In genomic region chr22:28969401-28970168, GRCh38 we compare ENCODE assay signal across 33 cellular contexts.
DNase-seq lines count a peak whose midpoint lies in the region; ATAC-seq, FAIRE-seq and TF ChIP-seq lines count a peak whose summit lies in the region.
"Had no signal": no experiment of that assay in that cellular context is flagged by ENCODE, and none has a peak within 500 bp of the region (broad histone marks: within the 10 kb centered on the region; RNA-seq: fewer than 3 reads in every experiment).

No MANE protein-coding gene starts in this region.

- CTCF ChIA-PET in K562 (lab: Yijun Ruan, JAX; ENCODE audit: low intra/inter-chr PET ratio), result no interaction called here

- intact Hi-C loops in K562 (cut with micrococcal nuclease), result no loop called here
- intact Hi-C loops in right lobe of liver (cut with DNase I), result no loop called here

- TF ChIP-seq CTCF in K562 (IDR thresholded peaks at IDR 0.05 in 2 of 3, conservative IDR thresholded peaks at IDR 0.05 in 1 of 3; ENCODE audit: insufficient read depth in 2 of 3, low read depth in 1 of 3, low read length in 3 of 3), result no peak
- TF ChIP-seq CTCF in right lobe of liver (IDR thresholded peaks at IDR 0.05), result no peak
- no peak for TF ChIP-seq CTCF in suprapubic skin (IDR thresholded peaks at IDR 0.05)

- in situ Hi-C loops in K562 (cut with MboI), result no loop called here

- WGBS in K562 (ENCODE audit: insufficient coverage, low coverage, missing lambda C conversion rate), result 87% methylated on average over 2 of the region's 2 CpGs
- WGBS in right lobe of liver (ENCODE audit: insufficient coverage, low coverage, low lambda C conversion rate, missing lambda C conversion rate), result 69% methylated on average over 2 of the region's 2 CpGs
- WGBS in small intestine, 3 donors, result 79 to 92% (median 83%) methylated on average over 2 of the region's 2 CpGs
- 79% methylated on average over 2 of the region's 2 CpGs for WGBS in suprapubic skin

- POLR2A ChIA-PET in K562 (lab: Yijun Ruan, JAX), result no interaction called here

- no peak overlapping the region for H3K4me3 ChIP-seq in HUES48 (ENCODE audit: low read depth, low read length)
- no peak overlapping the region for H3K4me3 ChIP-seq in K562
- H3K4me3 ChIP-seq in right lobe of liver, result no peak overlapping the region
- no peak overlapping the region for H3K4me3 ChIP-seq in small intestine (ENCODE audit: low read depth in 1 of 2, low read length in 2 of 2)
- no peak overlapping the region for H3K4me3 ChIP-seq in suprapubic skin
- H3K4me3 ChIP-seq: BLaER1 treated with 17β-estradiol and CSF1 and Interleukin-3, amounts not matched to agents 10 nM and 100 nM; PC-9; psoas muscle; sigmoid colon had no signal

- FAIRE-seq in K562 (lab: Jason Lieb, UNC), result no peak
- FAIRE-seq in small intestine (lab: Jason Lieb, UNC), result no peak
- FAIRE-seq: GM12892, H1, TTC549 had no signal

- H3K9me1 ChIP-seq in K562 (ENCODE audit: control insufficient read depth, insufficient read depth, low read length), result no peaks in the 10 kb centered on the region

- no peak for TF ChIP-seq RAD21 in K562 (CRISPR knock-in tag; conservative IDR thresholded peaks at IDR 0.05 in 1 of 2, IDR thresholded peaks at IDR 0.05 in 1 of 2)

- H4K20me1 ChIP-seq in K562 (replicated peaks; ENCODE audit: control insufficient read depth, insufficient read depth, low read length), result no peaks in the 10 kb centered on the region

- H3K9me3 ChIP-seq in HUES48 (ENCODE audit: control insufficient read depth, insufficient read depth, low read length) (no peaks in the 10 kb centered on the region), K562 (replicated peaks; ENCODE audit: control insufficient read depth, insufficient read depth, low read depth, low read length) (no peaks in the 10 kb centered on the region), right lobe of liver (no peaks in the 10 kb centered on the region), small intestine (ENCODE audit: control insufficient read depth, low read depth) (no peaks in the 10 kb centered on the region), suprapubic skin (no peaks in the 10 kb centered on the region)
- H3K9me3 ChIP-seq: psoas muscle, sigmoid colon had no signal

- H3K4me1 ChIP-seq in HUES48 (ENCODE audit: control insufficient read depth, insufficient read depth, low read length), result peaks cover 22% of the 10 kb centered on the region
- no peaks in the 10 kb centered on the region for H3K4me1 ChIP-seq in K562 (replicated peaks in 1 of 2; ENCODE audit: control insufficient read depth in 2 of 2, insufficient read depth in 2 of 2, low read length in 2 of 2)
- H3K4me1 ChIP-seq in right lobe of liver, result peaks cover 0 to 19% (median 0%) of the 10 kb centered on the region in 4 donors
- H3K4me1 ChIP-seq in small intestine (ENCODE audit: control insufficient read depth in 2 of 2, insufficient read depth in 1 of 2, low read depth in 1 of 2, low read length in 1 of 2), result peaks cover 0 to 2% of the 10 kb centered on the region in 2 donors
- H3K4me1 ChIP-seq in suprapubic skin, result no peaks in the 10 kb centered on the region
- H3K4me1 ChIP-seq: BLaER1 treated with 17β-estradiol and CSF1 and Interleukin-3, amounts not matched to agents 10 nM and 100 nM; psoas muscle had no signal

- H3K27me3 ChIP-seq in HUES48 (ENCODE audit: control insufficient read depth, insufficient read depth, low read length) (no peaks in the 10 kb centered on the region), K562 (ENCODE audit: control insufficient read depth in 2 of 2, insufficient read depth in 2 of 2, low read length in 2 of 2) (no peaks in the 10 kb centered on the region), right lobe of liver (no peaks in the 10 kb centered on the region), small intestine (ENCODE audit: control insufficient read depth in 2 of 2, insufficient read depth in 2 of 2, low read length in 2 of 2) (no peaks in the 10 kb centered on the region), suprapubic skin (no peaks in the 10 kb centered on the region)
- H3K27me3 ChIP-seq: BLaER1 treated with 17β-estradiol and CSF1 and Interleukin-3, amounts not matched to agents 10 nM and 100 nM; brain microvascular endothelial cell; sigmoid colon had no signal

- H2AFZ ChIP-seq in K562 (ENCODE audit: low read depth, low read length), result no peak overlapping the region
- H2AFZ ChIP-seq: PC-9 had no signal

- ATAC-seq in K562, result no peak
- ATAC-seq in right lobe of liver, result peak; percentile 73 to 89 (median 87)
- no peak for ATAC-seq in HG03521 (IDR thresholded peaks at IDR 0.05; ENCODE audit: unreplicated experiment)
- no peak for ATAC-seq in GM18858 (IDR thresholded peaks at IDR 0.05; ENCODE audit: unreplicated experiment)
- ATAC-seq: activated T-cell treated with anti-CD3 and anti-CD28 coated beads, Interleukin-2, amount 50 U/mL, for 72 hours; left cardiac atrium; psoas muscle; Right ventricle myocardium inferior; SK-N-SH treated with all-trans-retinoic acid at 6 μM for 48 hours; stimulated activated naive B cell treated with anti-CD40 and anti-IgM and Interleukin-4, amounts not matched to agents 10 μg/mL and 1 μg/mL and 100 μg/mL, for 72 hours had no signal

- H3K4me2 ChIP-seq in K562 (ENCODE audit: insufficient read depth, low read length), result no peak overlapping the region
- H3K4me2 ChIP-seq: BLaER1 treated with 17β-estradiol and CSF1 and Interleukin-3, amounts not matched to agents 10 nM and 100 nM; PC-9 had no signal

- H3K27ac ChIP-seq in HUES48 (ENCODE audit: low read depth, low read length) (peak overlapping the region; percentile 21), K562 (ENCODE audit: extremely low read depth, low read depth, low read length) (no peak overlapping the region), right lobe of liver (peak overlapping the region in 1 of 3 donors; percentile 36), small intestine (ENCODE audit: low read depth in 1 of 2, low read length in 1 of 2) (no peak overlapping the region), suprapubic skin (no peak overlapping the region)
- H3K27ac ChIP-seq: BLaER1 treated with 17β-estradiol and CSF1 and Interleukin-3, amounts not matched to agents 10 nM and 100 nM; brain microvascular endothelial cell; epithelial cell of prostate; PC-9; psoas muscle; sigmoid colon had no signal

- BruUV-seq in K562 (replicated peaks; lab: Mats Ljungman, UMichigan), result no TSS peak

- TF ChIP-seq EP300 in K562 (IDR thresholded peaks at IDR 0.05; ENCODE audit: low read length), result no peak
- no peak for TF ChIP-seq EP300 in suprapubic skin (IDR thresholded peaks at IDR 0.05)

- no peaks in the 10 kb centered on the region for H3K36me3 ChIP-seq in HUES48 (ENCODE audit: control insufficient read depth, insufficient read depth, low read length)
- H3K36me3 ChIP-seq in K562 (ENCODE audit: control insufficient read depth, insufficient read depth, low read length), result no peaks in the 10 kb centered on the region
- H3K36me3 ChIP-seq in right lobe of liver, result no peaks in the 10 kb centered on the region
- H3K36me3 ChIP-seq in small intestine (ENCODE audit: control insufficient read depth in 2 of 2, insufficient read depth in 2 of 2, low read length in 2 of 2), result no peaks in the 10 kb centered on the region
- H3K36me3 ChIP-seq in suprapubic skin, result no peaks in the 10 kb centered on the region
- H3K36me3 ChIP-seq: brain microvascular endothelial cell, sigmoid colon had no signal

- TF ChIP-seq POLR2A in K562 (conservative IDR thresholded peaks at IDR 0.05) (no peak), right lobe of liver (IDR thresholded peaks at IDR 0.05) (no peak), suprapubic skin (IDR thresholded peaks at IDR 0.05) (no peak)

- DNase-seq in K562 (ENCODE audit: extremely low read depth in 1 of 4, low spot score in 3 of 4), result no peak
- peak in 1 of 3 donors; percentile 59 for DNase-seq in right lobe of liver
- DNase-seq in small intestine, result peak; percentile 39
- no peak for DNase-seq in cortex of kidney (lab: John Stamatoyannopoulos, UW)
- DNase-seq in suprapubic skin (ENCODE audit: low spot score in 2 of 2), result no peak
- DNase-seq: activated CD4-positive, alpha-beta T cell treated with anti-CD3 and anti-CD28 coated beads, Interleukin-2, amount 50 U/mL, for 48 hours; activated CD4-positive, CD25-positive, alpha-beta regulatory T cell treated with anti-CD3 and anti-CD28 coated beads, Interleukin-2, amount 50 U/mL, for 72 hours; activated naive CD4-positive, alpha-beta T cell; activated T-cell treated with anti-CD3 and anti-CD28 coated beads, Interleukin-2, amount 50 U/mL, for 72 hours; brain microvascular endothelial cell; effector CD4-positive, alpha-beta T cell; hypothalamus; left cardiac atrium; NCI-H1417; NCI-H2081 treated with DMSO at 0.1 percent for 48 hours; NCI-H226; NCI-H69; PC-9; psoas muscle; sigmoid colon; stimulated activated CD4-positive, alpha-beta T cell treated with anti-CD3 and anti-CD28 coated beads, Interleukin-15, amount 100 ng/mL, for 24 hours; stimulated activated naive B cell treated with anti-CD40 and anti-IgM and Interleukin-4, amounts not matched to agents 10 μg/mL and 1 μg/mL and 100 μg/mL, for 72 hours; substantia nigra had no signal

- no peak overlapping the region for H3K9ac ChIP-seq in HUES48 (ENCODE audit: low read depth, low read length)
- no peak overlapping the region for H3K9ac ChIP-seq in K562 (ENCODE audit: insufficient read depth in 1 of 2, low read depth in 2 of 2, low read length in 2 of 2)
- H3K9ac ChIP-seq: BLaER1 treated with 17β-estradiol and CSF1 and Interleukin-3, amounts not matched to agents 10 nM and 100 nM had no signal

- no peaks in the 10 kb centered on the region for H3K79me2 ChIP-seq in K562 (ENCODE audit: control insufficient read depth, insufficient read depth, low read length)

TF ChIP-seq in K562, 482 proteins besides CTCF, POLR2A, EP300 and RAD21:
- no peak for TF ChIP-seq ZNF133 (CRISPR knock-in tag; IDR thresholded peaks at IDR 0.05)
- TF ChIP-seq NR2C1 (IDR thresholded peaks at IDR 0.05), result peak; percentile 61
- TF ChIP-seq NR2C1 (tag; IDR thresholded peaks at IDR 0.05), result peak; percentile 66; the same call in 1 of the 2 replicates

Comparison
In these comparisons a context has a peak if more than half of its experiments do, and no peak if none do; other contexts are left out.
1. ATAC-seq: peak in right lobe of liver (4 of 4); none in K562 (single experiment), HG03521 (single experiment) and GM18858 (single experiment).